25 cellular contexts compared by ENCODE assay signal in the genomic region with DNA sequence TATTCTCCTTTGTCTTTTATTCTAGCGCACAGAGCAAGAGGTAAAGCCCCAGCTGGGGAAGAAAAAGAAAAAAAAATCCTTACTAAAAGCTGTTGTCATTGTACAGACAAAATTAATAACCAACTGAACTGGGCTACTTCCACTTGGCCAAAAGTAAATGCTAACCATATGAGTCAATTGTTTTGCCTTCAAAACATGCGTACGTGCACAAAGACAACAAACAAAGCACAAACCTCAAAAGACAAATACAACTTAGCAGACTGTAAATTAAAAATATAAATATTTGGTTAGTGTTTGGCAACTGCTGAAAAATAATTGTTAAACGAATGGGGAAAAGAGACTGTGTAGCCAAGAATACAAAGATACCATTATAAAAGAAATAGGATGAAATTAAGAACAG. TPM values are rescaled to one million over a fixed set of nuclear protein-coding genes. Genes with fewer than 3 reads are reported as not detected.
DNase-seq lines count a peak whose midpoint lies in the region; ATAC-seq and TF ChIP-seq lines count a peak whose summit lies in the region.
"Had no signal": no experiment of that assay in that cellular context is flagged by ENCODE, and none has a peak within 500 bp of the region (broad histone marks: within the 10 kb centered on the region; RNA-seq: fewer than 3 reads in every experiment).

No MANE protein-coding gene starts in this region.

- TF ChIP-seq CTCF in AG04450 (IDR thresholded peaks at IDR 0.05; ENCODE audit: low read depth, low read length) (no peak), mammary epithelial cell (conservative IDR thresholded peaks at IDR 0.05 in 1 of 2, IDR thresholded peaks at IDR 0.05 in 1 of 2; ENCODE audit: extremely low read depth in 1 of 2, insufficient read depth in 1 of 2, low read depth in 1 of 2, low read length in 2 of 2) (no peak), fibroblast of villous mesenchyme (IDR thresholded peaks at IDR 0.05; ENCODE audit: insufficient read depth, low read depth, low read length) (no peak), colonic mucosa (IDR thresholded peaks at IDR 0.05) (no peak)

- no peak overlapping the region for H3K9ac ChIP-seq in mammary epithelial cell (ENCODE audit: insufficient read depth, low read length)
- H3K9ac ChIP-seq in colonic mucosa (ENCODE audit: low read depth in 2 of 2, low read length in 2 of 2) = no peak overlapping the region

- H3K79me2 ChIP-seq in mammary epithelial cell (ENCODE audit: insufficient read depth, low read length) = peaks cover 76% of the 10 kb centered on the region

- H3K36me3 ChIP-seq in mammary epithelial cell (ENCODE audit: insufficient read depth, low read length) (no peaks in the 10 kb centered on the region), colonic mucosa (no peaks in the 10 kb centered on the region)
- H3K36me3 ChIP-seq: esophagus muscularis mucosa, heart left ventricle, Peyer's patch, right atrium auricular region had no signal

- H3K4me1 ChIP-seq in mammary epithelial cell (ENCODE audit: insufficient read depth, low read length) (peaks cover 36% of the 10 kb centered on the region), colonic mucosa (no peaks in the 10 kb centered on the region)
- H3K4me1 ChIP-seq: esophagus muscularis mucosa, Peyer's patch, right atrium auricular region had no signal

- ATAC-seq in HG03280 (IDR thresholded peaks at IDR 0.05; ENCODE audit: unreplicated experiment) = no peak
- ATAC-seq in activated T-cell treated with anti-CD3 and anti-CD28 coated beads, Interleukin-2, amount 50 U/mL, for 4 hours = no peak
- ATAC-seq: activated CD8-positive, alpha-beta memory T cell treated with anti-CD3 and anti-CD28 coated beads, Interleukin-2, amount 10 ng/mL, durations not matched to agents 7 days and 5 days; heart left ventricle; natural killer cell had no signal

- dilution Hi-C loops in mammary epithelial cell (cut with HindIII; ENCODE audit: low sequenced_read_pairs) = no loop called here

- WGBS in mammary epithelial cell (ENCODE audit: low coverage, missing lambda C conversion rate) = 38% methylated on average over 4 of the region's 4 CpGs

- no TSS peak for BruUV-seq in mammary epithelial cell (replicated peaks; lab: Mats Ljungman, UMichigan)

- H3K4me3 Mint-ChIP-seq in activated T-cell treated with anti-CD3 and anti-CD28 coated beads, Interleukin-2, amount 50 U/mL, for 4 hours = no peak overlapping the region
- H3K4me3 Mint-ChIP-seq: activated CD4-positive, alpha-beta T cell treated with anti-CD3 and anti-CD28 coated beads, Interleukin-2, amount 10 ng/mL, durations not matched to agents 7 days and 5 days; activated CD8-positive, alpha-beta memory T cell treated with anti-CD3 and anti-CD28 coated beads, Interleukin-2, amount 10 ng/mL, durations not matched to agents 7 days and 5 days; activated naive CD4-positive, alpha-beta T cell treated with anti-CD3 and anti-CD28 coated beads, Interleukin-2, amount 50 U/mL, for 24 hours; CD14-positive monocyte; mesothelial cell of epicardium; natural killer cell had no signal

- H2AFZ ChIP-seq in mammary epithelial cell (ENCODE audit: low read depth, low read length) = no peak overlapping the region

- H3K27me3 Mint-ChIP-seq in activated T-cell treated with anti-CD3 and anti-CD28 coated beads, Interleukin-2, amount 50 U/mL, for 4 hours (ENCODE audit: low read depth) = no peaks in the 10 kb centered on the region
- H3K27me3 Mint-ChIP-seq: activated CD4-positive, alpha-beta T cell treated with anti-CD3 and anti-CD28 coated beads, Interleukin-2, amount 10 ng/mL, durations not matched to agents 7 days and 5 days; activated CD8-positive, alpha-beta memory T cell treated with anti-CD3 and anti-CD28 coated beads, Interleukin-2, amount 10 ng/mL, durations not matched to agents 7 days and 5 days; activated naive CD4-positive, alpha-beta T cell treated with anti-CD3 and anti-CD28 coated beads, Interleukin-2, amount 50 U/mL, for 24 hours had no signal

- H3K4me3 ChIP-seq in AG04450 (ENCODE audit: low read depth, low read length) = no peak overlapping the region
- H3K4me3 ChIP-seq in mammary epithelial cell (replicated peaks in 1 of 3; ENCODE audit: insufficient read depth in 1 of 3, low read depth in 2 of 3, low read length in 3 of 3) = peak overlapping the region in 1 of 3 experiments; percentile 16
- no peak overlapping the region for H3K4me3 ChIP-seq in fibroblast of villous mesenchyme (ENCODE audit: low read depth, low read length)
- no peak overlapping the region for H3K4me3 ChIP-seq in colonic mucosa
- H3K4me3 ChIP-seq: esophagus muscularis mucosa, heart left ventricle, Peyer's patch, right atrium auricular region, SK-N-MC had no signal

- H3K9me3 Mint-ChIP-seq in activated T-cell treated with anti-CD3 and anti-CD28 coated beads, Interleukin-2, amount 50 U/mL, for 4 hours = no peaks in the 10 kb centered on the region
- H3K9me3 Mint-ChIP-seq: activated CD4-positive, alpha-beta T cell treated with anti-CD3 and anti-CD28 coated beads, Interleukin-2, amount 10 ng/mL, durations not matched to agents 7 days and 5 days; activated naive CD4-positive, alpha-beta T cell treated with anti-CD3 and anti-CD28 coated beads, Interleukin-2, amount 50 U/mL, for 24 hours had no signal

- DNase-seq in AG04450 (ENCODE audit: low read depth, low spot score) (no peak), HCEC 1CT (peak; percentile 42), mammary epithelial cell (no peak), fibroblast of villous mesenchyme (ENCODE audit: low read depth) (peak; percentile 70), NCI-H187 treated with DMSO at 0.1 percent for 48 hours (lab: John Stamatoyannopoulos, UW) (no peak), colonic mucosa (no peak)
- DNase-seq in activated T-cell treated with anti-CD3 and anti-CD28 coated beads, Interleukin-2, amount 50 U/mL, for 4 hours = no peak
- DNase-seq: activated CD4-positive, alpha-beta T cell treated with anti-CD3 and anti-CD28 coated beads, Interleukin-2, amount 10 ng/mL, durations not matched to agents 7 days and 5 days; activated CD8-positive, alpha-beta memory T cell treated with anti-CD3 and anti-CD28 coated beads, Interleukin-2, amount 10 ng/mL, durations not matched to agents 7 days and 5 days; aorta; effector memory CD4-positive, alpha-beta T cell; heart left ventricle; natural killer cell; NCI-H524; Peyer's patch; stimulated activated CD4-positive, alpha-beta T cell treated with anti-CD3 and anti-CD28 coated beads, Interleukin-15, amount 100 ng/mL, for 24 hours had no signal

- H3K36me3 Mint-ChIP-seq in activated T-cell treated with anti-CD3 and anti-CD28 coated beads, Interleukin-2, amount 50 U/mL, for 4 hours (ENCODE audit: insufficient read depth) = no peaks in the 10 kb centered on the region
- H3K36me3 Mint-ChIP-seq: activated naive CD4-positive, alpha-beta T cell treated with anti-CD3 and anti-CD28 coated beads, Interleukin-2, amount 50 U/mL, for 24 hours; CD14-positive monocyte; natural killer cell had no signal

- H3K9me3 ChIP-seq in AG04450 (ENCODE audit: control insufficient read depth, insufficient read depth, low read length) (no peaks in the 10 kb centered on the region), mammary epithelial cell (replicated peaks; ENCODE audit: insufficient read depth, low read length) (no peaks in the 10 kb centered on the region), colonic mucosa (no peaks in the 10 kb centered on the region)
- H3K9me3 ChIP-seq: esophagus muscularis mucosa, Peyer's patch, right atrium auricular region had no signal

- H3K4me2 ChIP-seq in mammary epithelial cell (ENCODE audit: insufficient read depth, low read depth, low read length) = peak overlapping the region; percentile 29

- POLR2A ChIA-PET in AG04450 (lab: Yijun Ruan, JAX) = no interaction called here

- CTCF ChIA-PET in AG04450 (lab: Charles Lee) = no interaction called here
- CTCF ChIA-PET in mammary epithelial cell (lab: Charles Lee; ENCODE audit: low non-redundant PET) = no interaction called here

- H3K27me3 ChIP-seq in AG04450 (ENCODE audit: control insufficient read depth, insufficient read depth, low read length) = no peaks in the 10 kb centered on the region
- no peaks in the 10 kb centered on the region for H3K27me3 ChIP-seq in mammary epithelial cell (ENCODE audit: insufficient read depth, low read length)
- no peaks in the 10 kb centered on the region for H3K27me3 ChIP-seq in colonic mucosa
- H3K27me3 ChIP-seq: esophagus muscularis mucosa, heart left ventricle, Peyer's patch, right atrium auricular region had no signal

- peak overlapping the region; percentile 57 for H3K27ac ChIP-seq in AG04450 (ENCODE audit: low read depth, low read length)
- peak overlapping the region; percentile 79 for H3K27ac ChIP-seq in mammary epithelial cell (ENCODE audit: insufficient read depth, low read depth, low read length)
- no peak overlapping the region for H3K27ac ChIP-seq in colonic mucosa
- H3K27ac ChIP-seq: esophagus muscularis mucosa, heart left ventricle, Peyer's patch, right atrium auricular region, SK-N-MC, VCaP had no signal

- no peaks in the 10 kb centered on the region for H3K4me1 Mint-ChIP-seq in activated T-cell treated with anti-CD3 and anti-CD28 coated beads, Interleukin-2, amount 50 U/mL, for 4 hours (ENCODE audit: low read depth)
- H3K4me1 Mint-ChIP-seq: activated naive CD4-positive, alpha-beta T cell treated with anti-CD3 and anti-CD28 coated beads, Interleukin-2, amount 50 U/mL, for 24 hours; CD14-positive monocyte; natural killer cell had no signal

- intact Hi-C loops in mammary epithelial cell (cut with micrococcal nuclease) (loop anchor here (5.0 kb wide), 1 partner anchor 431 kb away; no protein-coding TSS in a partner anchor), colonic mucosa (cut with DNase I) (no loop called here)

- in situ Hi-C loops in mammary epithelial cell (cut with MboI; ENCODE audit: low sequenced_read_pairs in 2 of 2) = no loop called here

- no peaks in the 10 kb centered on the region for H4K20me1 ChIP-seq in mammary epithelial cell (ENCODE audit: insufficient read depth, low read length)

RNA-seq across cellular contexts. Expression of a gene that starts 5.9 kb away (rescaled TPM):
- polyA plus RNA-seq in AG04450 (2011; rRNA removed) (26.7 and 30.9 TPM in 2 replicates), mammary epithelial cell (6.9 TPM)
- polyA minus RNA-seq in AG04450 (2011; rRNA and poly(A)+ RNA removed) = 39.8 and 58.4 TPM in 2 replicates
- total RNA-seq in mammary epithelial cell (10 to 100 TPM in 1 of 2 donors, 1 to 10 TPM in 1; 8.2 to 12.6 TPM), fibroblast of villous mesenchyme (8.1 and 18.1 TPM in 2 replicates), colonic mucosa (1 to 10 TPM in 1 of 2 donors, under 1 TPM in 1; 0.82 to 2.5 TPM)
- polyA minus RNA-seq in mammary epithelial cell = 3.4 TPM
- under 1 TPM; 0.18 to 0.34 (median 0.19) TPM for total RNA-seq in activated T-cell treated with anti-CD3 and anti-CD28 coated beads, Interleukin-2, amount 50 U/mL, for 4 hours
- total RNA-seq: A673 had no signal
- polyA plus RNA-seq: CD14-positive monocyte had no signal

Comparison
In these comparisons a context has a peak if more than half of its experiments do, and no peak if none do; other contexts are left out.
1. DNase-seq: peak in HCEC 1CT (single experiment) and fibroblast of villous mesenchyme (single experiment); none in AG04450 (single experiment), mammary epithelial cell (single experiment), NCI-H187 treated with DMSO at 0.1 percent for 48 hours (single experiment), colonic mucosa (single experiment) and activated T-cell treated with anti-CD3 and anti-CD28 coated beads, Interleukin-2, amount 50 U/mL, for 4 hours (single experiment).